ENCODE assay signal across 1 cellular context in genomic region chr3:45685722-45686121, GRCh38.
A peak's percentile ranks its signal among the peaks of the same experiment; 100 is the strongest.
TF ChIP-seq lines count a peak whose summit lies in the region.
"Not testable (repeated sequence)": the region's sequence is repeated elsewhere in the genome, so short reads cannot be mapped to it uniquely, and the experiment has no call there.

No MANE protein-coding gene starts in this region.

TF ChIP-seq in K562, 482 proteins besides CTCF, POLR2A, EP300 and RAD21 (continued from another document):
- TF ChIP-seq ZNF76 (CRISPR knock-in tag; IDR thresholded peaks at IDR 0.05; ENCODE audit: borderline replicate concordance) (0 out of 2 replicates have a peak, but pooled peaks have one; percentile 47), SMAD4 (CRISPR knock-in tag; conservative IDR thresholded peaks at IDR 0.05) (peak; percentile 69; the same call in 1 of the 2 replicates), DMBX1 (CRISPR knock-in tag; IDR thresholded peaks at IDR 0.05; ENCODE audit: borderline replicate concordance) (peak; percentile 85), KLF6 (CRISPR knock-in tag; IDR thresholded peaks at IDR 0.05; ENCODE audit: borderline replicate concordance) (0 out of 2 replicates have a peak, but pooled peaks have one; percentile 51), DDX20 (tag; IDR thresholded peaks at IDR 0.05; ENCODE audit: low read depth) (peak; percentile 69; the same call in 1 of the 2 replicates), NR2C1 (tag; IDR thresholded peaks at IDR 0.05) (peak; percentile 75), PTRF (tag; IDR thresholded peaks at IDR 0.05) (peak; percentile 46; the same call in 1 of the 2 replicates), ID3 (tag; IDR thresholded peaks at IDR 0.05) (peak; percentile 87), ZNF740 (tag; IDR thresholded peaks at IDR 0.05) (0 out of 4 replicates have a peak, but pooled peaks of 1 of the 2 experiments have one; percentile 59), ZNF592 (IDR thresholded peaks at IDR 0.05) (peak; percentile 92), CXXC5 (CRISPR knock-in tag; IDR thresholded peaks at IDR 0.05) (peak; percentile 55), IRF9 (tag; IDR thresholded peaks at IDR 0.05) (peak; percentile 77), ZNF41 (CRISPR knock-in tag; conservative IDR thresholded peaks at IDR 0.05) (peak; percentile 59; the same call in 1 of the 2 replicates), HDAC8 (tag; IDR thresholded peaks at IDR 0.05) (peak; percentile 78; the same call in 1 of the 2 replicates), ZNF583 (CRISPR knock-in tag; IDR thresholded peaks at IDR 0.05) (0 out of 2 replicates have a peak, but pooled peaks have one; percentile 55), MEF2D (tag; conservative IDR thresholded peaks at IDR 0.05; ENCODE audit: low read depth) (peak; percentile 49; the same call in 1 of the 2 replicates), HINFP (tag; conservative IDR thresholded peaks at IDR 0.05; ENCODE audit: low read depth) (peak; percentile 60; the same call in 1 of the 2 replicates), ZNF311 (CRISPR knock-in tag; IDR thresholded peaks at IDR 0.05) (peak; percentile 75; the same call in 1 of the 2 replicates), ZBTB9 (CRISPR knock-in tag; IDR thresholded peaks at IDR 0.05) (peak; percentile 45; the same call in 1 of the 2 replicates), TEAD1 (CRISPR knock-in tag; IDR thresholded peaks at IDR 0.05) (0 out of 4 replicates have a peak, but pooled peaks of 1 of the 2 experiments have one; percentile 43), NR4A1 (tag; IDR thresholded peaks at IDR 0.05) (peak; percentile 92), ZNF239 (CRISPR knock-in tag; IDR thresholded peaks at IDR 0.05) (peak; percentile 44), PTTG1 (tag; IDR thresholded peaks at IDR 0.05; ENCODE audit: low read depth) (peak; percentile 79)
- TF ChIP-seq NR2C1 (IDR thresholded peaks at IDR 0.05); ID3 (CRISPR knock-in tag; IDR thresholded peaks at IDR 0.05); ZNF740 (CRISPR knock-in tag; IDR thresholded peaks at IDR 0.05); NR4A1 (CRISPR knock-in tag; IDR thresholded peaks at IDR 0.05): not testable (repeated sequence)
